15 cellular contexts compared by ENCODE assay signal in genomic region chr14:34180428-34180827, GRCh38.
DNase-seq lines count a peak whose midpoint lies in the region; ATAC-seq and TF ChIP-seq lines count a peak whose summit lies in the region.
"Had no signal": no experiment of that assay in that cellular context is flagged by ENCODE, and none has a peak within 500 bp of the region (broad histone marks: within the 10 kb centered on the region; RNA-seq: fewer than 3 reads in every experiment).

No MANE protein-coding gene starts in this region.

- H3K4me1 ChIP-seq in HEK293 (ENCODE audit: control insufficient read depth, insufficient read depth, low read length) (peaks cover 24% of the 10 kb centered on the region), mucosa of descending colon (ENCODE audit: low read depth) (no peaks in the 10 kb centered on the region)

- CTCF ChIA-PET in HEK293 (lab: Yijun Ruan, JAX) = interaction anchor here (0.6 kb wide), 1 partner anchor 11 kb away, joined by 3 read pairs; no protein-coding TSS in a partner anchor

- ATAC-seq in mucosa of descending colon = peak; percentile 25
- no peak for ATAC-seq in HG03139 (IDR thresholded peaks at IDR 0.05; ENCODE audit: unreplicated experiment)
- ATAC-seq in GM18520 (IDR thresholded peaks at IDR 0.05; ENCODE audit: unreplicated experiment) = no peak
- ATAC-seq: activated naive CD8-positive, alpha-beta T cell treated with anti-CD3 and anti-CD28 coated beads, Interleukin-2, amount 50 U/mL, for 24 hours; left colon had no signal

- H3K9me3 ChIP-seq in HEK293 (ENCODE audit: control insufficient read depth, insufficient read depth, low read depth, low read length) (no peaks in the 10 kb centered on the region), mucosa of descending colon (no peaks in the 10 kb centered on the region)
- H3K9me3 ChIP-seq: right atrium auricular region had no signal

- intact Hi-C loops in mucosa of descending colon (cut with DNase I, micrococcal nuclease) = no loop called here

- H3K36me3 ChIP-seq in HEK293 (ENCODE audit: control insufficient read depth in 2 of 2, insufficient read depth in 1 of 2, low read length in 2 of 2) (no peaks in the 10 kb centered on the region), mucosa of descending colon (ENCODE audit: low read depth) (no peaks in the 10 kb centered on the region)
- H3K36me3 ChIP-seq: right atrium auricular region had no signal

- POLR2A ChIA-PET in HEK293 (lab: Yijun Ruan, JAX) = no interaction called here

- H3K4me3 ChIP-seq in HEK293 (ENCODE audit: low read depth, low read length) (no peak overlapping the region), mucosa of descending colon (no peak overlapping the region)
- H3K4me3 ChIP-seq: right atrium auricular region had no signal

- peak overlapping the region; percentile 69 for H3K27ac ChIP-seq in HEK293 (ENCODE audit: extremely low read depth, low read depth, low read length)
- H3K27ac ChIP-seq: C4-2B, epithelial cell of prostate, right atrium auricular region had no signal

- TF ChIP-seq CTCF in HEK293 (tag by site-specific recombination; IDR thresholded peaks at IDR 0.05) = no peak
- no peak for TF ChIP-seq CTCF in mucosa of descending colon (IDR thresholded peaks at IDR 0.05)

- DNase-seq in DMS79 treated with DMSO at 0.1 percent for 48 hours (lab: John Stamatoyannopoulos, UW) (peak; percentile 65), NOMO-1 (lab: John Stamatoyannopoulos, UW; ENCODE audit: unreplicated experiment in 2 of 2) (peak; percentile 79 to 92), mucosa of descending colon (no peak), SK-N-DZ (ENCODE audit: low spot score) (no peak)
- DNase-seq: activated naive CD8-positive, alpha-beta T cell treated with anti-CD3 and anti-CD28 coated beads, Interleukin-2, amount 50 U/mL, for 24 hours; activated T-cell treated with anti-CD3 and anti-CD28 coated beads, Interleukin-2, amount 50 U/mL, for 1 hour; glutamatergic neuron; left colon; naive B cell had no signal

TF ChIP-seq in HEK293, 187 proteins besides CTCF, POLR2A, EP300 and RAD21:
- TF ChIP-seq ZNF707 (tag by site-specific recombination; IDR thresholded peaks at IDR 0.05) (no peak), FEZF1 (tag by site-specific recombination; IDR thresholded peaks at IDR 0.05) (peak; percentile 73)

Comparison
In these comparisons a context has a peak if more than half of its experiments do, and no peak if none do; other contexts are left out.
1. DNase-seq: peak in DMS79 treated with DMSO at 0.1 percent for 48 hours (single experiment) and NOMO-1 (2 of 2); none in mucosa of descending colon (0 of 3) and SK-N-DZ (single experiment).